In genomic region chr20:58271596-58272460, GRCh38 we compare ENCODE assay signal across 14 cellular contexts. TPM values are rescaled to one million over a fixed set of nuclear protein-coding genes. Genes with fewer than 3 reads are reported as not detected.
DNase-seq lines count a peak whose midpoint lies in the region; ATAC-seq and TF ChIP-seq lines count a peak whose summit lies in the region.
"Had no signal": no experiment of that assay in that cellular context is flagged by ENCODE, and none has a peak within 500 bp of the region (broad histone marks: within the 10 kb centered on the region; RNA-seq: fewer than 3 reads in every experiment).

No MANE protein-coding gene starts in this region.

- H3K27me3 Mint-ChIP-seq in activated naive CD8-positive, alpha-beta T cell treated with anti-CD3 and anti-CD28 coated beads, Interleukin-2, amount 50 U/mL, for 24 hours, result no peaks in the 10 kb centered on the region
- no peaks in the 10 kb centered on the region for H3K27me3 Mint-ChIP-seq in activated naive CD8-positive, alpha-beta T cell treated with anti-CD3 and anti-CD28 coated beads for 36 hours
- H3K27me3 Mint-ChIP-seq in nephron (ENCODE audit: low read depth), result no peaks in the 10 kb centered on the region

- H3K9me3 Mint-ChIP-seq in activated naive CD8-positive, alpha-beta T cell treated with anti-CD3 and anti-CD28 coated beads, Interleukin-2, amount 50 U/mL, for 24 hours, result peaks cover 4% of the 10 kb centered on the region
- no peaks in the 10 kb centered on the region for H3K9me3 Mint-ChIP-seq in activated naive CD8-positive, alpha-beta T cell treated with anti-CD3 and anti-CD28 coated beads for 36 hours
- H3K9me3 Mint-ChIP-seq in nephron, result peaks cover 17% of the 10 kb centered on the region

- no peak overlapping the region for H3K4me3 Mint-ChIP-seq in activated naive CD8-positive, alpha-beta T cell treated with anti-CD3 and anti-CD28 coated beads, Interleukin-2, amount 50 U/mL, for 24 hours
- H3K4me3 Mint-ChIP-seq in activated naive CD8-positive, alpha-beta T cell treated with anti-CD3 and anti-CD28 coated beads for 36 hours, result no peak overlapping the region
- peak overlapping the region in 1 of 3 experiments; percentile 31 for H3K4me3 Mint-ChIP-seq in nephron

- H3K4me1 Mint-ChIP-seq in activated naive CD8-positive, alpha-beta T cell treated with anti-CD3 and anti-CD28 coated beads, Interleukin-2, amount 50 U/mL, for 24 hours, result peaks cover 47% of the 10 kb centered on the region
- H3K4me1 Mint-ChIP-seq in activated naive CD8-positive, alpha-beta T cell treated with anti-CD3 and anti-CD28 coated beads for 36 hours, result peaks cover 38% of the 10 kb centered on the region
- H3K4me1 Mint-ChIP-seq in nephron, result peaks cover 28% of the 10 kb centered on the region

- H3K27ac Mint-ChIP-seq in activated naive CD8-positive, alpha-beta T cell treated with anti-CD3 and anti-CD28 coated beads, Interleukin-2, amount 50 U/mL, for 24 hours, result no peak overlapping the region
- H3K27ac Mint-ChIP-seq in activated naive CD8-positive, alpha-beta T cell treated with anti-CD3 and anti-CD28 coated beads for 36 hours, result no peak overlapping the region
- peak overlapping the region; percentile 74 to 95 (median 80) for H3K27ac Mint-ChIP-seq in nephron

- ATAC-seq in activated naive CD8-positive, alpha-beta T cell treated with anti-CD3 and anti-CD28 coated beads, Interleukin-2, amount 50 U/mL, for 24 hours, result peak; percentile 80
- ATAC-seq in stimulated activated naive CD8-positive, alpha-beta T cell treated with anti-CD3 and anti-CD28 coated beads, Interleukin-15, Interleukin-2, amounts not matched to agents 100 U/mL and 50 U/mL, for 24 hours, result peak; percentile 84
- ATAC-seq in GM18519 (IDR thresholded peaks at IDR 0.05; ENCODE audit: low FRiP score, unreplicated experiment) (no peak), HG02763 (IDR thresholded peaks at IDR 0.05; ENCODE audit: unreplicated experiment) (no peak)

- H3K36me3 Mint-ChIP-seq in activated naive CD8-positive, alpha-beta T cell treated with anti-CD3 and anti-CD28 coated beads, Interleukin-2, amount 50 U/mL, for 24 hours (ENCODE audit: low read depth), result peaks cover 33% of the 10 kb centered on the region
- H3K36me3 Mint-ChIP-seq in activated naive CD8-positive, alpha-beta T cell treated with anti-CD3 and anti-CD28 coated beads for 36 hours, result peaks cover 45% of the 10 kb centered on the region
- H3K36me3 Mint-ChIP-seq in nephron (ENCODE audit: low read depth), result peaks cover 56% of the 10 kb centered on the region

- DNase-seq in activated naive CD8-positive, alpha-beta T cell treated with anti-CD3 and anti-CD28 coated beads, Interleukin-2, amount 50 U/mL, for 24 hours, result peak; percentile 50
- no peak for DNase-seq in activated naive CD8-positive, alpha-beta T cell treated with anti-CD3 and anti-CD28 coated beads for 36 hours
- peak; percentile 20 to 26 for DNase-seq in activated CD4-positive, alpha-beta T cell treated with anti-CD3 and anti-CD28 coated beads, Interleukin-2, amount 50 U/mL, for 4 hours
- peak; percentile 55 for DNase-seq in stimulated activated naive CD8-positive, alpha-beta T cell treated with anti-CD3 and anti-CD28 coated beads, Interleukin-15, Interleukin-2, amounts not matched to agents 100 U/mL and 50 U/mL, for 24 hours
- no peak for DNase-seq in midbrain (lab: John Stamatoyannopoulos, UW)
- DNase-seq: AML-193, DND-41, mesenchymal stem cell, NCI-H510A had no signal

- TF ChIP-seq CTCF in nephron (IDR thresholded peaks at IDR 0.05; ENCODE audit: unreplicated experiment in 3 of 3), result no peak

RNA-seq across cellular contexts. Expression of gene RAB22A, which starts 37.7 kb away (rescaled TPM):
- total RNA-seq in activated naive CD8-positive, alpha-beta T cell treated with anti-CD3 and anti-CD28 coated beads for 36 hours, result 10 to 100 TPM; 12.8 to 13.9 TPM

RNA-seq across cellular contexts. Expression of gene ANKRD60, which starts 43.4 kb away (rescaled TPM):
- total RNA-seq in activated naive CD8-positive, alpha-beta T cell treated with anti-CD3 and anti-CD28 coated beads for 36 hours, result not detected
- total RNA-seq: esophagus muscularis mucosa, osteocyte had no signal

Comparison
In these comparisons a context has a peak if more than half of its experiments do, and no peak if none do; other contexts are left out.
1. DNase-seq: peak in activated naive CD8-positive, alpha-beta T cell treated with anti-CD3 and anti-CD28 coated beads, Interleukin-2, amount 50 U/mL, for 24 hours (single experiment), activated CD4-positive, alpha-beta T cell treated with anti-CD3 and anti-CD28 coated beads, Interleukin-2, amount 50 U/mL, for 4 hours (2 of 2) and stimulated activated naive CD8-positive, alpha-beta T cell treated with anti-CD3 and anti-CD28 coated beads, Interleukin-15, Interleukin-2, amounts not matched to agents 100 U/mL and 50 U/mL, for 24 hours (single experiment); none in activated naive CD8-positive, alpha-beta T cell treated with anti-CD3 and anti-CD28 coated beads for 36 hours (single experiment) and midbrain (single experiment).
2. ATAC-seq: peak in activated naive CD8-positive, alpha-beta T cell treated with anti-CD3 and anti-CD28 coated beads, Interleukin-2, amount 50 U/mL, for 24 hours (single experiment) and stimulated activated naive CD8-positive, alpha-beta T cell treated with anti-CD3 and anti-CD28 coated beads, Interleukin-15, Interleukin-2, amounts not matched to agents 100 U/mL and 50 U/mL, for 24 hours (single experiment); none in GM18519 (single experiment) and HG02763 (single experiment).
3. H3K27ac Mint-ChIP-seq: peak in nephron (3 of 3); none in activated naive CD8-positive, alpha-beta T cell treated with anti-CD3 and anti-CD28 coated beads, Interleukin-2, amount 50 U/mL, for 24 hours (single experiment) and activated naive CD8-positive, alpha-beta T cell treated with anti-CD3 and anti-CD28 coated beads for 36 hours (single experiment).